ENCODE assay signal across 8 cellular contexts in genomic region chr20:63520939-63521601, GRCh38. TPM values are rescaled to one million over a fixed set of nuclear protein-coding genes. Genes with fewer than 3 reads are reported as not detected.
DNase-seq lines count a peak whose midpoint lies in the region; ATAC-seq, FAIRE-seq and TF ChIP-seq lines count a peak whose summit lies in the region.

No MANE protein-coding gene starts in this region.

- H3K36me3 Mint-ChIP-seq in CD14-positive monocyte = peaks cover 15 to 21% of the 10 kb centered on the region in 2 donors
- H3K36me3 Mint-ChIP-seq in activated naive CD8-positive, alpha-beta T cell treated with anti-CD3 and anti-CD28 coated beads for 36 hours = peaks cover 26% of the 10 kb centered on the region

- H3K4me3 ChIP-seq in SJCRH30 = peak overlapping the region; percentile 81
- peak overlapping the region; percentile 79 for H3K4me3 ChIP-seq in cardiac muscle cell
- peak overlapping the region; percentile 70 to 91 (median 84) for H3K4me3 ChIP-seq in pancreas
- peak overlapping the region; percentile 73 to 90 for H3K4me3 ChIP-seq in tibial artery

- H3K9me3 ChIP-seq in SJCRH30 (replicated peaks) (no peaks in the 10 kb centered on the region), cardiac muscle cell (ENCODE audit: low read depth) (no peaks in the 10 kb centered on the region), pancreas (no peaks in the 10 kb centered on the region), tibial artery (no peaks in the 10 kb centered on the region)

- H3K36me3 ChIP-seq in SJCRH30 = peaks cover 23% of the 10 kb centered on the region
- H3K36me3 ChIP-seq in cardiac muscle cell = peaks cover 10% of the 10 kb centered on the region
- no peaks in the 10 kb centered on the region for H3K36me3 ChIP-seq in pancreas
- peaks cover 0 to 21% (median 12%) of the 10 kb centered on the region in 3 donors for H3K36me3 ChIP-seq in tibial artery

- DNase-seq in CD14-positive monocyte (ENCODE audit: low spot score) = peak; percentile 67
- DNase-seq in SJCRH30 = peak; percentile 87 to 89
- DNase-seq in activated naive CD8-positive, alpha-beta T cell treated with anti-CD3 and anti-CD28 coated beads for 36 hours = peak; percentile 82
- peak; percentile 77 to 80 for DNase-seq in cardiac muscle cell (ENCODE audit: low read depth in 1 of 2, low spot score in 1 of 2)
- DNase-seq in pancreas = peak; percentile 82 to 96 (median 87)
- DNase-seq in tibial artery = peak; percentile 63 to 82

- no peak for FAIRE-seq in pancreas (lab: Jason Lieb, UNC)

- peaks cover 13 to 22% (median 18%) of the 10 kb centered on the region in 7 donors for H3K9me3 Mint-ChIP-seq in CD14-positive monocyte
- H3K9me3 Mint-ChIP-seq in activated naive CD8-positive, alpha-beta T cell treated with anti-CD3 and anti-CD28 coated beads for 36 hours = peaks cover 6% of the 10 kb centered on the region

- WGBS in pancreas, 2 donors = 1% methylated on average over 32 to 67 of the region's 67 CpGs

- peak overlapping the region; percentile 78 to 83 for H3K4me3 Mint-ChIP-seq in CD14-positive monocyte
- peak overlapping the region; percentile 83 for H3K4me3 Mint-ChIP-seq in activated naive CD8-positive, alpha-beta T cell treated with anti-CD3 and anti-CD28 coated beads for 36 hours

- peak overlapping the region in 5 of 7 donors; percentile 19 to 74 (median 50) for H3K27ac Mint-ChIP-seq in CD14-positive monocyte
- H3K27ac Mint-ChIP-seq in activated naive CD8-positive, alpha-beta T cell treated with anti-CD3 and anti-CD28 coated beads for 36 hours = peak overlapping the region; percentile 56

- H3K4me1 ChIP-seq in SJCRH30 (peaks cover 2% of the 10 kb centered on the region; the same call in 1 of the 2 replicates), cardiac muscle cell (ENCODE audit: low read depth) (peaks cover 11% of the 10 kb centered on the region), pancreas (peaks cover 6 to 8% (median 7%) of the 10 kb centered on the region in 3 donors), tibial artery (peaks cover 0 to 29% (median 24%) of the 10 kb centered on the region in 4 donors)

- peaks cover 17% of the 10 kb centered on the region for H3K4me1 Mint-ChIP-seq in CD14-positive monocyte
- peaks cover 6% of the 10 kb centered on the region for H3K4me1 Mint-ChIP-seq in activated naive CD8-positive, alpha-beta T cell treated with anti-CD3 and anti-CD28 coated beads for 36 hours

- peaks cover 24 to 38% (median 26%) of the 10 kb centered on the region in 3 donors for H3K27me3 Mint-ChIP-seq in CD14-positive monocyte (ENCODE audit: low read depth in 3 of 3)
- no peaks in the 10 kb centered on the region for H3K27me3 Mint-ChIP-seq in activated naive CD8-positive, alpha-beta T cell treated with anti-CD3 and anti-CD28 coated beads for 36 hours

- peak; percentile 28 for ATAC-seq in GM19372 (IDR thresholded peaks at IDR 0.05; ENCODE audit: low read depth, unreplicated experiment)
- peak; percentile 26 for ATAC-seq in HG03521 (IDR thresholded peaks at IDR 0.05; ENCODE audit: unreplicated experiment)
- peak; percentile 71 to 81 (median 79) for ATAC-seq in pancreas

- H3K27ac ChIP-seq in SJCRH30 (peak overlapping the region; percentile 80), cardiac muscle cell (peak overlapping the region; percentile 89), pancreas (peak overlapping the region; percentile 90 to 99 (median 99)), tibial artery (peak overlapping the region; percentile 78 to 97)

- H3K27me3 ChIP-seq in SJCRH30 (no peaks in the 10 kb centered on the region), cardiac muscle cell (no peaks in the 10 kb centered on the region), pancreas (no peaks in the 10 kb centered on the region), tibial artery (no peaks in the 10 kb centered on the region)

- intact Hi-C loops in CD14-positive monocyte (cut with micrococcal nuclease) = loop anchor here (1.0 to 10.0 kb wide), 3 partner anchors 16 to 544 kb away; partner anchors contain the start of genes PTK6 (in 2 of the 2) and TCEA2 (in 1 of the 2)
- intact Hi-C loops in pancreas (cut with DNase I) = no loop called here
- intact Hi-C loops in tibial artery (cut with DNase I; ENCODE audit: low total_unique reads) = loop anchor here (5.0 kb wide), 1 partner anchor 121 kb away; no protein-coding TSS in a partner anchor

- TF ChIP-seq CTCF in CD14-positive monocyte (IDR thresholded peaks at IDR 0.05) (no peak), cardiac muscle cell (IDR thresholded peaks at IDR 0.05; ENCODE audit: low read depth, low read length) (peak; percentile 4), pancreas (IDR thresholded peaks at IDR 0.05) (no peak), tibial artery (IDR thresholded peaks at IDR 0.05) (no peak)

RNA-seq across cellular contexts. Expression of gene PPDPF, which starts 0.5 kb away (rescaled TPM):
- polyA plus RNA-seq in CD14-positive monocyte = 10 to 100 TPM; 13.4 to 26.1 TPM
- total RNA-seq in SJCRH30 (2014; rRNA removed; shearing (Covaris generic)) = 149 and 171 TPM in 2 replicates
- 100 to 1,000 TPM; 128 to 136 TPM for total RNA-seq in activated naive CD8-positive, alpha-beta T cell treated with anti-CD3 and anti-CD28 coated beads for 36 hours
- 248 and 265 TPM in 2 replicates for total RNA-seq in cardiac muscle cell
- 368 and 463 TPM in 2 replicates for polyA plus RNA-seq in cardiac muscle cell
- total RNA-seq in pancreas = 100 to 1,000 TPM in 4 of 6 donors, 10 to 100 TPM in 2; 77.7 to 194 (median 134) TPM
- polyA plus RNA-seq in pancreas = 100 to 1,000 TPM; 205 to 224 TPM

RNA-seq across cellular contexts. Expression of gene PTK6, which starts 16.1 kb away (rescaled TPM):
- polyA plus RNA-seq in CD14-positive monocyte (1 to 10 TPM in 1 of 2 donors, under 1 TPM in 1; 0.66 to 1.5 TPM), cardiac muscle cell (0.30 and 0.38 TPM in 2 replicates), pancreas (1 to 10 TPM in 1 of 2 donors, under 1 TPM in 1; 0.91 to 2.6 TPM)
- total RNA-seq in SJCRH30 (2014; rRNA removed; shearing (Covaris generic)) = 1.4 TPM in 2 replicates
- under 1 TPM; 0.16 to 0.26 TPM for total RNA-seq in activated naive CD8-positive, alpha-beta T cell treated with anti-CD3 and anti-CD28 coated beads for 36 hours
- total RNA-seq in cardiac muscle cell (not detected in 2 replicates), pancreas (1 to 10 TPM in 3 of 6 donors, under 1 TPM in 3; 0.61 to 4.5 (median 1.2) TPM)

RNA-seq across cellular contexts. Expression of gene EEF1A2, which starts 22.2 kb away (rescaled TPM):
- polyA plus RNA-seq in CD14-positive monocyte (not detected), cardiac muscle cell (309 and 337 TPM in 2 replicates), pancreas (10 to 100 TPM; 28.2 to 86.9 TPM)
- 0.76 and 1.4 TPM in 2 replicates for total RNA-seq in SJCRH30 (2014; rRNA removed; shearing (Covaris generic))
- total RNA-seq in activated naive CD8-positive, alpha-beta T cell treated with anti-CD3 and anti-CD28 coated beads for 36 hours = under 1 TPM in 1 of 2 experiments, not detected in 1; 0.27 TPM
- total RNA-seq in cardiac muscle cell (1,016 and 1,067 TPM in 2 replicates), pancreas (10 to 100 TPM in 4 of 6 donors, 1 to 10 TPM in 2; 5.0 to 22.9 (median 15.4) TPM)

RNA-seq across cellular contexts. Expression of gene SRMS, which starts 26.5 kb away (rescaled TPM):
- not detected for polyA plus RNA-seq in CD14-positive monocyte
- total RNA-seq in SJCRH30 (2014; rRNA removed; shearing (Covaris generic)) = not detected in 2 replicates
- not detected for total RNA-seq in activated naive CD8-positive, alpha-beta T cell treated with anti-CD3 and anti-CD28 coated beads for 36 hours
- not detected in 2 replicates for total RNA-seq in cardiac muscle cell
- not detected in 2 replicates for polyA plus RNA-seq in cardiac muscle cell
- total RNA-seq in pancreas = not detected
- not detected for polyA plus RNA-seq in pancreas

RNA-seq across cellular contexts. Expression of gene FNDC11, which starts 32.9 kb away (rescaled TPM):
- not detected for polyA plus RNA-seq in CD14-positive monocyte
- 0.02 and 0.20 TPM in 2 replicates for total RNA-seq in SJCRH30 (2014; rRNA removed; shearing (Covaris generic))
- total RNA-seq in activated naive CD8-positive, alpha-beta T cell treated with anti-CD3 and anti-CD28 coated beads for 36 hours = under 1 TPM; 0.10 to 0.20 TPM
- total RNA-seq in cardiac muscle cell = 3.4 and 3.7 TPM in 2 replicates
- 0.09 and 2.9 TPM in 2 replicates for polyA plus RNA-seq in cardiac muscle cell
- total RNA-seq in pancreas = under 1 TPM in 4 of 6 donors, not detected in 2; 0.06 to 0.25 (median 0.09) TPM
- under 1 TPM; 0.27 to 0.35 TPM for polyA plus RNA-seq in pancreas

Comparison
In these comparisons a context has a peak if more than half of its experiments do, and no peak if none do; other contexts are left out.
1. Peak in every context shown above with its lines: DNase-seq, ATAC-seq, H3K4me3 ChIP-seq and H3K27ac ChIP-seq.
2. ATAC-seq: peak in every context shown above with its lines; median percentile 79 in pancreas; 28 in GM19372; 26 in HG03521.
3. RNA of gene EEF1A2, which starts 22.2 kb away (total RNA-seq): 1,016 to 1,067 TPM in cardiac muscle cell; 5.0 to 22.9 TPM in pancreas, 0.76 to 1.4 TPM in SJCRH30 and 0.27 TPM in activated naive CD8-positive, alpha-beta T cell treated with anti-CD3 and anti-CD28 coated beads for 36 hours; every median in the first group is over 10 times any median in the second.
4. intact Hi-C loops: an anchor here in CD14-positive monocyte (1.0 to 10.0 kb wide) and tibial artery (5.0 kb wide); none called in pancreas.